In the genomic region with DNA sequence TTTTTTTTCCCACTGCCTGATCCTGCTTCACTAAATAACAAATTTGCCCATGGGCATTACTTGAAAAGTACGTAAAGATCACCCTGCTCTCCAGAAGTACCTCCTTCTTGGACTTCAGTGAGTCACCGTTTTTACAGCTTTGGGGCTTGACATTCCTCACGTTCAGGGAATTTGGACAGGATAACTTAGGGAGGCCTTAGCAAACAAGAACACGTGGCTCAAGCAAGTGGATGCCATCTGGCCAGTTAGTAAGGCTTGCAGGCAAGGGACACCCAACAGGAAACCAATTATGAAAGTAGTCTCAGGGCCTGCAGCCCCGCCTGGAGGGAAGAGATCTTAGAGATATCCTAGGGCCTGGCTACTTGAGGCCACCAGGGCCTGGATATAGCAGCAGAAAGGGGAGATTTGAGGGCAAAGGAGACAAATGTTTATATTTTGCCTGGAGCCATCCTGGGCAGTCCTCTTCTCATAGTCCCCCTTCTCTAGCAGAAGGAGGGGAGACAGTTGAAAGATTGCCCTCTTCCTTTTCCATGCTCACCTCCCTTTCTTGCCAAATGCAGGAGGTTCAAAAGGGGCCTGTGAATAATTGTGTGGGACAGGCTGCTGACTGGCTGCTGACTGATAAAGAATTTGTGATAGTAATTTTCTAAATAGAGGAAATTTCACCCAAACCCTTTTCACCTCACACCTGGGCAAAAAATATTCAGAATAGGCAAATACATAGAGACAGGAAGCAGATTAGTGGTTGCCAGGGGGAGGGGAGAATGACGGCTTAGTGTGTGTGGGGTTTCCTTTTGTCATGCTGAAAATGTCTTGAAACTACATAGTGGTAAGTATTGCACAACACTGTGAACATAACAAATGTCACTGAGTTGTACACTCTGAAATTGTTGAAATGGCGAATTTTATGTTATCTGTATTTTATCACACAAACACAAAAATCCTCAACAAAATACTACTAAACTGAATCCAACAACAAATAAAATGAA, we compare ENCODE assay signal across 8 cellular contexts.
DNase-seq lines count a peak whose midpoint lies in the region; ATAC-seq and TF ChIP-seq lines count a peak whose summit lies in the region.

No MANE protein-coding gene starts in this region.

- peaks cover 3 to 5% of the 10 kb centered on the region in 2 donors for H3K4me1 ChIP-seq in left lung

- no peaks in the 10 kb centered on the region for H3K9me3 ChIP-seq in MG63
- H3K9me3 ChIP-seq in left lung: no peaks in the 10 kb centered on the region

- BruUV-seq in Calu3 (replicated peaks; lab: Mats Ljungman, UMichigan): no TSS peak

- TF ChIP-seq CTCF in Calu3 (IDR thresholded peaks at IDR 0.05; ENCODE audit: unreplicated experiment): no peak
- TF ChIP-seq CTCF in left lung (IDR thresholded peaks at IDR 0.05): no peak
- TF ChIP-seq CTCF in GM20000 (IDR thresholded peaks at IDR 0.05; ENCODE audit: extremely low read depth, missing control alignments): no peak

- no peak overlapping the region for H3K4me3 Mint-ChIP-seq in Calu3 (ENCODE audit: low read depth, unreplicated experiment)
- no peak overlapping the region for H3K4me3 Mint-ChIP-seq in activated naive CD8-positive, alpha-beta T cell treated with anti-CD3 and anti-CD28 coated beads for 36 hours

- H3K27ac ChIP-seq in left lung: peak overlapping the region; percentile 26 to 33

- H3K36me3 Mint-ChIP-seq in Calu3 (ENCODE audit: insufficient read depth, unreplicated experiment): peaks cover 4% of the 10 kb centered on the region
- no peaks in the 10 kb centered on the region for H3K36me3 Mint-ChIP-seq in activated naive CD8-positive, alpha-beta T cell treated with anti-CD3 and anti-CD28 coated beads for 36 hours

- DNase-seq in Calu3: peak; percentile 34
- peak; percentile 87 for DNase-seq in MG63
- DNase-seq in activated naive CD8-positive, alpha-beta T cell treated with anti-CD3 and anti-CD28 coated beads for 36 hours: peak; percentile 37
- DNase-seq in left lung: peak in 1 of 2 donors; percentile 69
- no peak for DNase-seq in inferior parietal cortex (ENCODE audit: extremely low spot score)
- no peak for DNase-seq in globus pallidus (ENCODE audit: low spot score)
- no peak for DNase-seq in GM20000 (ENCODE audit: low spot score)

- no peaks in the 10 kb centered on the region for H3K27me3 Mint-ChIP-seq in Calu3 (ENCODE audit: unreplicated experiment)
- no peaks in the 10 kb centered on the region for H3K27me3 Mint-ChIP-seq in activated naive CD8-positive, alpha-beta T cell treated with anti-CD3 and anti-CD28 coated beads for 36 hours

- intact Hi-C loops in Calu3 (cut with micrococcal nuclease; ENCODE audit: unreplicated experiment): loop anchor here (5.0 kb wide), 1 partner anchor 46 kb away; no protein-coding TSS in a partner anchor
- intact Hi-C loops in left lung (cut with DNase I): no loop called here

- no peaks in the 10 kb centered on the region for H3K27me3 ChIP-seq in MG63
- no peaks in the 10 kb centered on the region for H3K27me3 ChIP-seq in left lung

- H3K4me1 Mint-ChIP-seq in Calu3 (ENCODE audit: low read depth, unreplicated experiment): peaks cover 10% of the 10 kb centered on the region
- H3K4me1 Mint-ChIP-seq in activated naive CD8-positive, alpha-beta T cell treated with anti-CD3 and anti-CD28 coated beads for 36 hours: peaks cover 15% of the 10 kb centered on the region

- no peak overlapping the region for H3K27ac Mint-ChIP-seq in Calu3 (ENCODE audit: unreplicated experiment)
- H3K27ac Mint-ChIP-seq in activated naive CD8-positive, alpha-beta T cell treated with anti-CD3 and anti-CD28 coated beads for 36 hours: peak overlapping the region; percentile 62

- H3K9me3 Mint-ChIP-seq in Calu3 (ENCODE audit: low read depth, unreplicated experiment): no peaks in the 10 kb centered on the region
- H3K9me3 Mint-ChIP-seq in activated naive CD8-positive, alpha-beta T cell treated with anti-CD3 and anti-CD28 coated beads for 36 hours: peaks cover 3% of the 10 kb centered on the region

- no peak overlapping the region for H3K4me3 ChIP-seq in MG63
- no peak overlapping the region for H3K4me3 ChIP-seq in left lung

- H3K36me3 ChIP-seq in MG63: no peaks in the 10 kb centered on the region
- H3K36me3 ChIP-seq in left lung: no peaks in the 10 kb centered on the region

- ATAC-seq in GM21360 (IDR thresholded peaks at IDR 0.05; ENCODE audit: unreplicated experiment) (peak; percentile 51), left lung (peak; percentile 96)

- CTCF ChIA-PET in Calu3 (lab: Charles Lee): no interaction called here

Comparison
In these comparisons a context has a peak if more than half of its experiments do, and no peak if none do; other contexts are left out.
1. DNase-seq: peak in Calu3 (single experiment), MG63 (single experiment) and activated naive CD8-positive, alpha-beta T cell treated with anti-CD3 and anti-CD28 coated beads for 36 hours (single experiment); none in inferior parietal cortex (single experiment), globus pallidus (single experiment) and GM20000 (single experiment).